10 cellular contexts compared by ENCODE assay signal in genomic region chr10:22308390-22308789, GRCh38. TPM values are rescaled to one million over a fixed set of nuclear protein-coding genes. Genes with fewer than 3 reads are reported as not detected.
DNase-seq lines count a peak whose midpoint lies in the region; ATAC-seq, FAIRE-seq and TF ChIP-seq lines count a peak whose summit lies in the region.
"Had no signal": no experiment of that assay in that cellular context is flagged by ENCODE, and none has a peak within 500 bp of the region (broad histone marks: within the 10 kb centered on the region; RNA-seq: fewer than 3 reads in every experiment).

No MANE protein-coding gene starts in this region.

- H3K4me1 ChIP-seq in K562 (replicated peaks in 1 of 2; ENCODE audit: control insufficient read depth in 2 of 2, insufficient read depth in 2 of 2, low read length in 2 of 2) (peaks cover 0 to 7% of the 10 kb centered on the region in 2 experiments; a peak in 3 of 5 replicates), SJCRH30 (no peaks in the 10 kb centered on the region)
- H3K4me1 ChIP-seq in naive thymus-derived CD4-positive, alpha-beta T cell (ENCODE audit: control insufficient read depth in 2 of 2, insufficient read depth in 2 of 2, low read length in 2 of 2): no peaks in the 10 kb centered on the region

- H3K4me2 ChIP-seq in K562 (ENCODE audit: insufficient read depth, low read length): no peak overlapping the region

- intact Hi-C loops in K562 (cut with micrococcal nuclease) (no loop called here), Calu3 (cut with micrococcal nuclease; ENCODE audit: unreplicated experiment) (no loop called here)
- intact Hi-C loops in naive thymus-derived CD4-positive, alpha-beta T cell (cut with micrococcal nuclease): no loop called here

- TF ChIP-seq CTCF in K562 (IDR thresholded peaks at IDR 0.05 in 2 of 3, conservative IDR thresholded peaks at IDR 0.05 in 1 of 3; ENCODE audit: insufficient read depth in 2 of 3, low read depth in 1 of 3, low read length in 3 of 3) (no peak), Calu3 (IDR thresholded peaks at IDR 0.05; ENCODE audit: unreplicated experiment) (no peak)

- H2AFZ ChIP-seq in K562 (ENCODE audit: low read depth, low read length): peak overlapping the region; percentile 76

- H3K9me3 ChIP-seq in K562 (replicated peaks; ENCODE audit: control insufficient read depth, insufficient read depth, low read depth, low read length) (no peaks in the 10 kb centered on the region), SJCRH30 (replicated peaks) (no peaks in the 10 kb centered on the region)
- H3K9me3 ChIP-seq in naive thymus-derived CD4-positive, alpha-beta T cell (ENCODE audit: control insufficient read depth in 2 of 3, low read length in 3 of 3): no peaks in the 10 kb centered on the region

- no peak for TF ChIP-seq RAD21 in K562 (CRISPR knock-in tag; conservative IDR thresholded peaks at IDR 0.05 in 1 of 2, IDR thresholded peaks at IDR 0.05 in 1 of 2)

- in situ Hi-C loops in K562 (cut with MboI): no loop called here

- peaks cover 0 to 4% (median 0%) of the 10 kb centered on the region in 11 donors for H3K9me3 Mint-ChIP-seq in naive thymus-derived CD4-positive, alpha-beta T cell
- no peaks in the 10 kb centered on the region for H3K9me3 Mint-ChIP-seq in Calu3 (ENCODE audit: low read depth, unreplicated experiment)
- H3K9me3 Mint-ChIP-seq: nephron had no signal

- ATAC-seq in GM18498 (IDR thresholded peaks at IDR 0.05; ENCODE audit: unreplicated experiment) (peak; percentile 95), GM21360 (IDR thresholded peaks at IDR 0.05; ENCODE audit: unreplicated experiment) (peak; percentile 96), HG03342 (IDR thresholded peaks at IDR 0.05; ENCODE audit: unreplicated experiment) (peak; percentile 98), K562 (peak; percentile 27)
- no peak for ATAC-seq in naive thymus-derived CD4-positive, alpha-beta T cell

- H4K20me1 ChIP-seq in K562 (replicated peaks; ENCODE audit: control insufficient read depth, insufficient read depth, low read length): no peaks in the 10 kb centered on the region

- H3K27ac Mint-ChIP-seq in naive thymus-derived CD4-positive, alpha-beta T cell: no peak overlapping the region
- no peak overlapping the region for H3K27ac Mint-ChIP-seq in Calu3 (ENCODE audit: unreplicated experiment)
- H3K27ac Mint-ChIP-seq: nephron had no signal

- BruUV-seq in K562 (replicated peaks; lab: Mats Ljungman, UMichigan): no TSS peak
- no TSS peak for BruUV-seq in Calu3 (replicated peaks; lab: Mats Ljungman, UMichigan)

- no peak overlapping the region for H3K27ac ChIP-seq in K562 (ENCODE audit: extremely low read depth, low read depth, low read length)
- no peak overlapping the region for H3K27ac ChIP-seq in SJCRH30
- H3K27ac ChIP-seq in naive thymus-derived CD4-positive, alpha-beta T cell (ENCODE audit: low read depth, low read length): no peak overlapping the region

- H3K27me3 ChIP-seq in K562 (ENCODE audit: control insufficient read depth in 2 of 2, insufficient read depth in 2 of 2, low read length in 2 of 2): no peaks in the 10 kb centered on the region
- H3K27me3 ChIP-seq in SJCRH30: no peaks in the 10 kb centered on the region
- H3K27me3 ChIP-seq in naive thymus-derived CD4-positive, alpha-beta T cell (ENCODE audit: control insufficient read depth in 2 of 2, insufficient read depth in 2 of 2, low read length in 2 of 2): no peaks in the 10 kb centered on the region

- H3K79me2 ChIP-seq in K562 (ENCODE audit: control insufficient read depth, insufficient read depth, low read length): no peaks in the 10 kb centered on the region

- WGBS in K562 (ENCODE audit: insufficient coverage, low coverage, missing lambda C conversion rate): 19% methylated on average over 2 of the region's 2 CpGs

- DNase-seq in K562 (ENCODE audit: extremely low read depth in 1 of 4, low spot score in 3 of 4) (peak in 2 of 4 experiments; percentile 33 to 40), iPS-NIHi7 (ENCODE audit: extremely low spot score) (no peak), SJCRH30 (no peak), Calu3 (no peak)
- no peak for DNase-seq in naive thymus-derived CD4-positive, alpha-beta T cell
- DNase-seq: effector CD4-positive, alpha-beta T cell had no signal

- H3K36me3 Mint-ChIP-seq in naive thymus-derived CD4-positive, alpha-beta T cell: peaks cover 0 to 6% (median 0%) of the 10 kb centered on the region in 5 donors
- no peaks in the 10 kb centered on the region for H3K36me3 Mint-ChIP-seq in Calu3 (ENCODE audit: insufficient read depth, unreplicated experiment)

- H3K4me1 Mint-ChIP-seq in naive thymus-derived CD4-positive, alpha-beta T cell: peaks cover 0 to 4% (median 0%) of the 10 kb centered on the region in 7 donors
- H3K4me1 Mint-ChIP-seq in Calu3 (ENCODE audit: low read depth, unreplicated experiment): no peaks in the 10 kb centered on the region
- H3K4me1 Mint-ChIP-seq: nephron had no signal

- FAIRE-seq in K562 (lab: Jason Lieb, UNC): no peak

- peaks cover 0 to 30% (median 8%) of the 10 kb centered on the region in 5 donors for H3K27me3 Mint-ChIP-seq in naive thymus-derived CD4-positive, alpha-beta T cell
- no peaks in the 10 kb centered on the region for H3K27me3 Mint-ChIP-seq in Calu3 (ENCODE audit: unreplicated experiment)

- no peak overlapping the region for H3K9ac ChIP-seq in K562 (ENCODE audit: insufficient read depth in 1 of 2, low read depth in 2 of 2, low read length in 2 of 2)

- no peaks in the 10 kb centered on the region for H3K9me1 ChIP-seq in K562 (ENCODE audit: control insufficient read depth, insufficient read depth, low read length)

- no peak for TF ChIP-seq POLR2A in K562 (conservative IDR thresholded peaks at IDR 0.05)

- CTCF ChIA-PET in K562 (lab: Yijun Ruan, JAX; ENCODE audit: low intra/inter-chr PET ratio) (no interaction called here), Calu3 (lab: Charles Lee) (no interaction called here)
- CTCF ChIA-PET in naive thymus-derived CD4-positive, alpha-beta T cell (lab: Charles Lee): interaction anchor here (0.7 kb wide), 1 partner anchor 635 kb away, joined by 4 read pairs; no protein-coding TSS in a partner anchor

- POLR2A ChIA-PET in K562 (lab: Yijun Ruan, JAX): no interaction called here
- POLR2A ChIA-PET in naive thymus-derived CD4-positive, alpha-beta T cell (lab: Charles Lee): no interaction called here

- H3K4me3 Mint-ChIP-seq in naive thymus-derived CD4-positive, alpha-beta T cell: no peak overlapping the region
- H3K4me3 Mint-ChIP-seq in Calu3 (ENCODE audit: low read depth, unreplicated experiment): no peak overlapping the region
- H3K4me3 Mint-ChIP-seq: nephron had no signal

- no peak; the same call in 1 of the 2 replicates for TF ChIP-seq EP300 in K562 (IDR thresholded peaks at IDR 0.05; ENCODE audit: low read length)

- H3K4me3 ChIP-seq in K562 (no peak overlapping the region), SJCRH30 (no peak overlapping the region)
- H3K4me3 ChIP-seq in naive thymus-derived CD4-positive, alpha-beta T cell (ENCODE audit: low read length): no peak overlapping the region

- no peaks in the 10 kb centered on the region for H3K36me3 ChIP-seq in K562 (ENCODE audit: control insufficient read depth, insufficient read depth, low read length)
- H3K36me3 ChIP-seq in SJCRH30: no peaks in the 10 kb centered on the region
- no peaks in the 10 kb centered on the region for H3K36me3 ChIP-seq in naive thymus-derived CD4-positive, alpha-beta T cell (ENCODE audit: control insufficient read depth in 2 of 3, insufficient read depth in 3 of 3, low read length in 3 of 3)

RNA-seq across cellular contexts. Expression of gene COMMD3, which starts 7.8 kb away (rescaled TPM):
- 36.2 and 67.3 TPM in 2 replicates for total RNA-seq in K562 (2011; cell fraction: chromatin; rRNA removed; ENCODE audit: low replicate concordance)
- 25.8 and 35.8 TPM in 2 replicates for total RNA-seq in K562 (2011; cell fraction: nucleolus; rRNA removed)
- total RNA-seq in K562 (2011; cell fraction: nucleoplasm; rRNA removed): 39.6 and 49.1 TPM in 2 replicates
- total RNA-seq in K562 (2014; rRNA removed) (50.7 and 51.3 TPM in 2 replicates), K562 (2014; rRNA removed; fragmentation: Illumina TruSeq; extraction: Trizol) (78.6 and 80.1 TPM in 2 replicates), K562 (2015; rRNA removed; fragmentation: Illumina TruSeq; extraction: Trizol) (77.5 and 85.9 TPM in 2 replicates), K562 (2021) (69.4 and 82.0 TPM in 2 replicates), Calu3 (2022) (28.9 and 39.5 TPM in 2 replicates)
- polyA plus RNA-seq in K562 (2011; rRNA removed) (69.1 and 79.2 TPM in 2 replicates), K562 (2014; fragmentation: Illumina TruSeq; extraction: Trizol) (63.2 and 70.3 TPM in 2 replicates), K562 (2014; fragmentation: Nextera tagmentation; extraction: Ambion mirVana) (100 to 1,000 TPM; 216 to 217 TPM), K562 (2014; rRNA removed) (72.5 and 80.5 TPM in 2 replicates)
- 16.4 and 26.1 TPM in 2 replicates for polyA plus RNA-seq in K562 (2011; cell fraction: cytosol; rRNA removed)
- polyA plus RNA-seq in K562 (2011; cell fraction: nucleus; rRNA removed): 51.2 and 103 TPM in 2 replicates
- polyA plus RNA-seq in K562 (2012): 79.7 and 98.3 TPM in 2 replicates
- 19.3 and 21.8 TPM in 2 replicates for polyA minus RNA-seq in K562 (2011; rRNA and poly(A)+ RNA removed)
- 2.6 and 3.9 TPM in 2 replicates for polyA minus RNA-seq in K562 (2011; cell fraction: cytosol; rRNA and poly(A)+ RNA removed)
- polyA minus RNA-seq in K562 (2011; cell fraction: nucleus; rRNA and poly(A)+ RNA removed): 23.8 and 53.2 TPM in 2 replicates
- 47.7 and 49.7 TPM in 2 replicates for total RNA-seq in SJCRH30 (2014; rRNA removed; shearing (Covaris generic))
- 10 to 100 TPM; 33.9 to 83.7 (median 51.2) TPM for total RNA-seq in naive thymus-derived CD4-positive, alpha-beta T cell
- polyA plus RNA-seq in naive thymus-derived CD4-positive, alpha-beta T cell: 10 to 100 TPM; 60.0 to 67.8 TPM

RNA-seq across cellular contexts. Expression of gene BMI1, which starts 12.5 kb away (rescaled TPM):
- 33.8 and 136 TPM in 2 replicates for total RNA-seq in K562 (2011; cell fraction: chromatin; rRNA removed; ENCODE audit: low replicate concordance)
- total RNA-seq in K562 (2011; cell fraction: nucleolus; rRNA removed): 16.8 and 23.9 TPM in 2 replicates
- 36.0 and 42.4 TPM in 2 replicates for total RNA-seq in K562 (2011; cell fraction: nucleoplasm; rRNA removed)
- 55.4 and 56.3 TPM in 2 replicates for total RNA-seq in K562 (2014; rRNA removed)
- 91.5 and 95.1 TPM in 2 replicates for total RNA-seq in K562 (2014; rRNA removed; fragmentation: Illumina TruSeq; extraction: Trizol)
- 96.4 and 103 TPM in 2 replicates for total RNA-seq in K562 (2015; rRNA removed; fragmentation: Illumina TruSeq; extraction: Trizol)
- 73.8 and 82.1 TPM in 2 replicates for total RNA-seq in K562 (2021)
- polyA plus RNA-seq in K562 (2011; rRNA removed): 66.4 and 70.8 TPM in 2 replicates
- 33.3 and 41.2 TPM in 2 replicates for polyA plus RNA-seq in K562 (2011; cell fraction: cytosol; rRNA removed)
- 77.4 and 118 TPM in 2 replicates for polyA plus RNA-seq in K562 (2011; cell fraction: nucleus; rRNA removed)
- polyA plus RNA-seq in K562 (2012): 63.7 and 89.6 TPM in 2 replicates
- 64.2 and 84.2 TPM in 2 replicates for polyA plus RNA-seq in K562 (2014; fragmentation: Illumina TruSeq; extraction: Trizol)
- 10 to 100 TPM; 21.4 to 30.0 TPM for polyA plus RNA-seq in K562 (2014; fragmentation: Nextera tagmentation; extraction: Ambion mirVana)
- polyA plus RNA-seq in K562 (2014; rRNA removed): 62.7 TPM in 2 replicates
- polyA minus RNA-seq in K562 (2011; rRNA and poly(A)+ RNA removed): 117 and 139 TPM in 2 replicates
- 33.7 and 33.9 TPM in 2 replicates for polyA minus RNA-seq in K562 (2011; cell fraction: cytosol; rRNA and poly(A)+ RNA removed)
- 23.8 and 55.0 TPM in 2 replicates for polyA minus RNA-seq in K562 (2011; cell fraction: nucleus; rRNA and poly(A)+ RNA removed)
- 81.9 and 103 TPM in 2 replicates for total RNA-seq in SJCRH30 (2014; rRNA removed; shearing (Covaris generic))
- 10 to 100 TPM; 42.4 to 80.5 (median 55.3) TPM for total RNA-seq in naive thymus-derived CD4-positive, alpha-beta T cell
- polyA plus RNA-seq in naive thymus-derived CD4-positive, alpha-beta T cell: 10 to 100 TPM; 26.1 to 28.0 TPM
- 31.2 and 41.6 TPM in 2 replicates for total RNA-seq in Calu3 (2022)

RNA-seq across cellular contexts. Expression of gene SPAG6, which starts 36.9 kb away (rescaled TPM):
- 7.9 and 17.0 TPM in 2 replicates for total RNA-seq in K562 (2011; cell fraction: chromatin; rRNA removed; ENCODE audit: low replicate concordance)
- total RNA-seq in K562 (2011; cell fraction: nucleolus; rRNA removed): 2.3 and 5.8 TPM in 2 replicates
- total RNA-seq in K562 (2011; cell fraction: nucleoplasm; rRNA removed): 11.3 and 23.9 TPM in 2 replicates
- total RNA-seq in K562 (2014; rRNA removed) (3.5 and 4.2 TPM in 2 replicates), K562 (2014; rRNA removed; fragmentation: Illumina TruSeq; extraction: Trizol) (11.8 and 12.7 TPM in 2 replicates), K562 (2015; rRNA removed; fragmentation: Illumina TruSeq; extraction: Trizol) (8.1 and 12.0 TPM in 2 replicates), K562 (2021) (6.6 and 7.5 TPM in 2 replicates), Calu3 (2022) (not detected in 2 replicates)
- polyA plus RNA-seq in K562 (2011; rRNA removed) (0.30 and 4.7 TPM in 2 replicates), K562 (2014; fragmentation: Illumina TruSeq; extraction: Trizol) (12.9 and 15.7 TPM in 2 replicates), K562 (2014; fragmentation: Nextera tagmentation; extraction: Ambion mirVana) (10 to 100 TPM; 17.5 to 23.1 TPM), K562 (2014; rRNA removed) (10.5 and 11.2 TPM in 2 replicates)
- polyA plus RNA-seq in K562 (2011; cell fraction: cytosol; rRNA removed): 0.09 and 0.92 TPM in 2 replicates
- 0.55 and 2.5 TPM in 2 replicates for polyA plus RNA-seq in K562 (2011; cell fraction: nucleus; rRNA removed)
- polyA plus RNA-seq in K562 (2012): 8.6 and 28.1 TPM in 2 replicates
- polyA minus RNA-seq in K562 (2011; rRNA and poly(A)+ RNA removed): 0.12 and 2.5 TPM in 2 replicates
- polyA minus RNA-seq in K562 (2011; cell fraction: cytosol; rRNA and poly(A)+ RNA removed): 1.0 TPM in 1 of 2 replicates, not detected in the other
- polyA minus RNA-seq in K562 (2011; cell fraction: nucleus; rRNA and poly(A)+ RNA removed): 0.33 and 3.5 TPM in 2 replicates
- 0.25 and 1.3 TPM in 2 replicates for total RNA-seq in SJCRH30 (2014; rRNA removed; shearing (Covaris generic))
- under 1 TPM in 2 of 5 experiments, not detected in 3; 0.46 to 0.93 TPM for total RNA-seq in naive thymus-derived CD4-positive, alpha-beta T cell
- not detected for polyA plus RNA-seq in naive thymus-derived CD4-positive, alpha-beta T cell
